In genomic region chr1:169020684-169021083, GRCh38 we compare ENCODE assay signal across 27 cellular contexts.
"Had no signal": no experiment of that assay in that cellular context is flagged by ENCODE, and none has a peak within 500 bp of the region (broad histone marks: within the 10 kb centered on the region; RNA-seq: fewer than 3 reads in every experiment).

No MANE protein-coding gene starts in this region.

- H3K9me3 ChIP-seq: stomach, suprapubic skin, testis, thoracic aorta, thyroid gland, tibial artery, tibial nerve, transverse colon, upper lobe of left lung, upper lobe of right lung, uterus, vagina had no signal

- ATAC-seq: stimulated activated effector memory CD8-positive, alpha-beta T cell treated with anti-CD3 and anti-CD28 coated beads, Interleukin-12 subunit alpha, Interleukin-12 subunit beta, amount 100 ng/mL, for 72 hours; stimulated activated memory B cell treated with anti-CD40 and anti-IgM and Interleukin-4, amounts not matched to agents 10 μg/mL and 1 μg/mL and 100 μg/mL, for 72 hours; stimulated activated naive B cell treated with anti-CD40 and anti-IgM and Interleukin-4, amounts not matched to agents 10 μg/mL and 1 μg/mL and 100 μg/mL, for 72 hours; stimulated activated naive CD8-positive, alpha-beta T cell treated with anti-CD3 and anti-CD28 coated beads, Interleukin-15, amount 100 ng/mL, for 72 hours; stimulated activated naive CD8-positive, alpha-beta T cell treated with anti-CD3 and anti-CD28 coated beads, Interleukin-15, Interleukin-2, amounts not matched to agents 100 U/mL and 50 U/mL, for 24 hours; upper lobe of right lung had no signal

- H3K27me3 ChIP-seq: stomach, suprapubic skin, testis, thyroid gland, tibial artery, tibial nerve, transverse colon, upper lobe of left lung, upper lobe of right lung, uterus, vagina had no signal

- H3K27ac ChIP-seq: stomach, suprapubic skin, testis, thoracic aorta, thyroid gland, tibial artery, tibial nerve, upper lobe of left lung, upper lobe of right lung, uterus, vagina had no signal

- DNase-seq: stimulated activated CD4-positive, alpha-beta T cell treated with anti-CD3 and anti-CD28 coated beads, Interleukin-2, amount 100 ng/mL, for 48 hours; stimulated activated CD4-positive, alpha-beta T cell treated with anti-CD3 and anti-CD28 coated beads, Interleukin-4, amount 100 ng/mL, for 1 hour; stimulated activated CD4-positive, alpha-beta T cell treated with anti-CD3 and anti-CD28 coated beads, Interleukin-4, amount 100 ng/mL, for 24 hours; stimulated activated CD4-positive, alpha-beta T cell treated with anti-CD3 and anti-CD28 coated beads, Interleukin-4, amount 100 ng/mL, for 4 hours; stimulated activated CD8-positive, alpha-beta memory T cell treated with anti-CD3 and anti-CD28 coated beads, Interleukin-4, amount 100 ng/mL, for 48 hours; stimulated activated naive B cell treated with anti-CD40 and anti-IgM and Interleukin-4, amounts not matched to agents 10 μg/mL and 1 μg/mL and 100 μg/mL, for 72 hours; stimulated activated naive CD4-positive, alpha-beta T cell; stimulated activated naive CD4-positive, alpha-beta T cell treated with Interleukin-2 at 50 U/mL for 16 hours; stimulated activated naive CD8-positive, alpha-beta T cell treated with anti-CD3 and anti-CD28 coated beads, Interleukin-15, amount 100 ng/mL, for 72 hours; stimulated activated naive CD8-positive, alpha-beta T cell treated with anti-CD3 and anti-CD28 coated beads, Interleukin-15, Interleukin-2, amounts not matched to agents 100 U/mL and 50 U/mL, for 24 hours; stomach; substantia nigra; testis; thyroid gland; tibial artery; transverse colon; trophoblast cell; upper lobe of left lung; upper lobe of right lung; uterus had no signal

- H3K4me1 ChIP-seq: suprapubic skin, testis, tibial artery, tibial nerve, upper lobe of left lung, upper lobe of right lung, uterus, vagina had no signal

- H3K36me3 ChIP-seq: stomach, suprapubic skin, thoracic aorta, thyroid gland, tibial artery, tibial nerve, transverse colon, upper lobe of left lung, upper lobe of right lung, uterus, vagina had no signal

- FAIRE-seq: urothelium cell line had no signal

- H3K4me3 ChIP-seq: stomach, suprapubic skin, testis, thoracic aorta, thyroid gland, tibial artery, tibial nerve, transverse colon, upper lobe of left lung, upper lobe of right lung, uterus, vagina had no signal
